ENCODE assay signal across 19 cellular contexts in the genomic region with DNA sequence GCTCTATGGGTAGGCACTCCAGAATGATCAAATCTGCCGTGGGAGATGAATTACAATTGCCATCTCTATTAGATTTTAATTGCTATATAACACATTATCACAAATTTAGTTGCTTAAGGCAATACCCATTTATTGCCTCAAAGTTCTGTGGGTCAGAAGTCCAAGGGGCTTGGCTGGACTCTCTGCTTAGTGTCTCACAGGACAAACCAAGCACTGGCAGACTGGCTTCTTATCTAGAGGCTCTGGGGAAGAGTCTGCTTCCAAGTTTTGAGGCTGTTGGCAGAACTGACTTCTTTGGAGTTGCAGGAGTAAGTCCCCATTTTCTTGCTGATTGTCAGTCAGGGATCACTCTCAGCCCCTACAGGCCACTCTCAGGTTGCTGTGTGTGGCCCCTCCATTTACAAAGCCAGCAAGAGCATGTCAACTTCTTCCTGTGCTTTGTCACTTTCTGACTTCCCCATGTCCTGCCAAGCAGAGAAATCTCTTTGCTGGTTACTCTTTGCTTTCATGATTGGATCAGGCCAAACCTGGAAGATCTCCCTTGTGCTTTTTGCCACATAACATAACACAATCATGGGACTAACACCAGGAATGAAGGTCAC.
"Had no signal": no experiment of that assay in that cellular context is flagged by ENCODE, and none has a peak within 500 bp of the region (broad histone marks: within the 10 kb centered on the region; RNA-seq: fewer than 3 reads in every experiment).

No MANE protein-coding gene starts in this region.

- H3K4me3 ChIP-seq: skin epidermis, stomach, testis had no signal

- H3K27ac ChIP-seq: epithelial cell of prostate, foreskin keratinocyte, skin epidermis, stomach, testis had no signal

- H3K9me3 Mint-ChIP-seq: activated B cell treated with CpG ODN at 0.5 μM for 24 hours; activated CD4-positive, alpha-beta memory T cell treated with anti-CD3 and anti-CD28 coated beads for 36 hours; nephron progenitor cell; stimulated activated effector memory CD8-positive, alpha-beta T cell treated with anti-CD3 and anti-CD28 coated beads, Interleukin-12 subunit alpha, Interleukin-12 subunit beta, amount 100 ng/mL, for 72 hours; T-helper 2 cell treated with Interferon-gamma antibody and Interleukin-4, amounts not matched to agents 5 μg/mL and 100 μg/mL, for 36 hours had no signal

- H3K4me2 ChIP-seq: SK-N-SH had no signal

- H3K36me3 ChIP-seq: stomach had no signal

- H3K9me3 ChIP-seq: SK-N-SH, stomach, testis had no signal

- H3K9ac ChIP-seq: SK-N-SH had no signal

- DNase-seq: activated B cell treated with CpG ODN at 0.5 μM for 24 hours; activated CD4-positive, alpha-beta memory T cell treated with anti-CD3 and anti-CD28 coated beads for 36 hours; activated CD4-positive, alpha-beta T cell treated with anti-CD3 and anti-CD28 coated beads for 4 hours; activated CD8-positive, alpha-beta memory T cell treated with anti-CD3 and anti-CD28 coated beads, Interleukin-2, amount 10 ng/mL, durations not matched to agents 7 days and 5 days; glutamatergic neuron; immature natural killer cell; midbrain; nephron progenitor cell; retina; SK-N-SH; stimulated activated CD4-positive, alpha-beta T cell treated with anti-CD3 and anti-CD28 coated beads, Interleukin-4, amount 100 ng/mL, for 24 hours; stomach; testis had no signal

- H3K4me3 Mint-ChIP-seq: activated B cell treated with CpG ODN at 0.5 μM for 24 hours; activated CD4-positive, alpha-beta memory T cell treated with anti-CD3 and anti-CD28 coated beads for 36 hours; activated CD8-positive, alpha-beta memory T cell treated with anti-CD3 and anti-CD28 coated beads, Interleukin-2, amount 10 ng/mL, durations not matched to agents 7 days and 5 days; activated naive CD8-positive, alpha-beta T cell; immature natural killer cell; nephron progenitor cell; stimulated activated effector memory CD8-positive, alpha-beta T cell treated with anti-CD3 and anti-CD28 coated beads, Interleukin-12 subunit alpha, Interleukin-12 subunit beta, amount 100 ng/mL, for 72 hours; T-helper 2 cell treated with Interferon-gamma antibody and Interleukin-4, amounts not matched to agents 5 μg/mL and 100 μg/mL, for 36 hours had no signal

- H3K4me1 Mint-ChIP-seq: activated B cell treated with CpG ODN at 0.5 μM for 24 hours; activated CD8-positive, alpha-beta memory T cell treated with anti-CD3 and anti-CD28 coated beads, Interleukin-2, amount 10 ng/mL, durations not matched to agents 7 days and 5 days; immature natural killer cell; stimulated activated effector memory CD8-positive, alpha-beta T cell treated with anti-CD3 and anti-CD28 coated beads, Interleukin-12 subunit alpha, Interleukin-12 subunit beta, amount 100 ng/mL, for 72 hours had no signal

- H3K36me3 Mint-ChIP-seq: activated CD4-positive, alpha-beta memory T cell treated with anti-CD3 and anti-CD28 coated beads for 36 hours; activated CD8-positive, alpha-beta memory T cell treated with anti-CD3 and anti-CD28 coated beads, Interleukin-2, amount 10 ng/mL, durations not matched to agents 7 days and 5 days; activated naive CD8-positive, alpha-beta T cell; immature natural killer cell; stimulated activated effector memory CD8-positive, alpha-beta T cell treated with anti-CD3 and anti-CD28 coated beads, Interleukin-12 subunit alpha, Interleukin-12 subunit beta, amount 100 ng/mL, for 72 hours had no signal

- H3K9me2 ChIP-seq: SK-N-SH had no signal

- ATAC-seq: activated CD8-positive, alpha-beta memory T cell treated with anti-CD3 and anti-CD28 coated beads, Interleukin-2, amount 10 ng/mL, durations not matched to agents 7 days and 5 days; stimulated activated effector memory CD8-positive, alpha-beta T cell treated with anti-CD3 and anti-CD28 coated beads, Interleukin-12 subunit alpha, Interleukin-12 subunit beta, amount 100 ng/mL, for 72 hours had no signal

- H3K27ac Mint-ChIP-seq: activated B cell treated with CpG ODN at 0.5 μM for 24 hours; activated CD4-positive, alpha-beta memory T cell treated with anti-CD3 and anti-CD28 coated beads for 36 hours; activated CD8-positive, alpha-beta memory T cell treated with anti-CD3 and anti-CD28 coated beads, Interleukin-2, amount 10 ng/mL, durations not matched to agents 7 days and 5 days; activated naive CD8-positive, alpha-beta T cell; immature natural killer cell; nephron progenitor cell; stimulated activated effector memory CD8-positive, alpha-beta T cell treated with anti-CD3 and anti-CD28 coated beads, Interleukin-12 subunit alpha, Interleukin-12 subunit beta, amount 100 ng/mL, for 72 hours; T-helper 2 cell treated with Interferon-gamma antibody and Interleukin-4, amounts not matched to agents 5 μg/mL and 100 μg/mL, for 36 hours had no signal

- H3K27me3 ChIP-seq: foreskin keratinocyte, stomach, testis had no signal

- H3K27me3 Mint-ChIP-seq: activated B cell treated with CpG ODN at 0.5 μM for 24 hours; activated CD4-positive, alpha-beta memory T cell treated with anti-CD3 and anti-CD28 coated beads for 36 hours; activated CD8-positive, alpha-beta memory T cell treated with anti-CD3 and anti-CD28 coated beads, Interleukin-2, amount 10 ng/mL, durations not matched to agents 7 days and 5 days had no signal

- H3K4me1 ChIP-seq: foreskin keratinocyte, stomach, testis had no signal
